In genomic region chr5:66143473-66144073, GRCh38 we compare ENCODE assay signal across 8 cellular contexts. TPM values are rescaled to one million over a fixed set of nuclear protein-coding genes. Genes with fewer than 3 reads are reported as not detected.
A peak's percentile ranks its signal among the peaks of the same experiment; 100 is the strongest.
DNase-seq lines count a peak whose midpoint lies in the region; ATAC-seq and TF ChIP-seq lines count a peak whose summit lies in the region.

No MANE protein-coding gene starts in this region.

- H3K9me2 ChIP-seq in SU-DHL-6 (replicated peaks; ENCODE audit: insufficient read depth, low read length), result no peaks in the 10 kb centered on the region

- peaks cover 41% of the 10 kb centered on the region for H3K79me2 ChIP-seq in SU-DHL-6 (ENCODE audit: insufficient read depth, low read length)

- H2AFZ ChIP-seq in SU-DHL-6 (ENCODE audit: low read depth, low read length, severe bottlenecking), result peak overlapping the region; percentile 98

- peak overlapping the region; percentile 96 for H3K4me3 Mint-ChIP-seq in progenitor cell of endocrine pancreas (ENCODE audit: low read depth)

- peak overlapping the region; percentile 100 for H3K27ac Mint-ChIP-seq in progenitor cell of endocrine pancreas

- H3K27me3 Mint-ChIP-seq in progenitor cell of endocrine pancreas, result peaks cover 3% of the 10 kb centered on the region

- H3K36me3 ChIP-seq in SU-DHL-6 (ENCODE audit: low read length), result no peaks in the 10 kb centered on the region

- peaks cover 7% of the 10 kb centered on the region; the same call in 1 of the 2 replicates for H4K20me1 ChIP-seq in SU-DHL-6 (ENCODE audit: low read depth, low read length)

- TF ChIP-seq CTCF in SU-DHL-6 (IDR thresholded peaks at IDR 0.05; ENCODE audit: insufficient read depth, low read length, poor library complexity, severe bottlenecking) (no peak), foreskin fibroblast (IDR thresholded peaks at IDR 0.05; ENCODE audit: low read depth, low read length) (no peak), progenitor cell of endocrine pancreas (IDR thresholded peaks at IDR 0.05; ENCODE audit: unreplicated experiment) (no peak)

- H3K9ac ChIP-seq in SU-DHL-6 (ENCODE audit: low read length), result peak overlapping the region; percentile 89

- H3K27ac ChIP-seq in SU-DHL-6 (ENCODE audit: low read depth, low read length), result peak overlapping the region; percentile 81

- no peaks in the 10 kb centered on the region for H3K9me3 Mint-ChIP-seq in progenitor cell of endocrine pancreas (ENCODE audit: low read depth)

- H3K36me3 Mint-ChIP-seq in progenitor cell of endocrine pancreas (ENCODE audit: insufficient read depth), result no peaks in the 10 kb centered on the region

- peak; percentile 32 for ATAC-seq in HG02938 (IDR thresholded peaks at IDR 0.05; ENCODE audit: unreplicated experiment)

- no peaks in the 10 kb centered on the region for H3K9me3 ChIP-seq in SU-DHL-6 (ENCODE audit: insufficient read depth, low read length)

- peaks cover 24% of the 10 kb centered on the region for H3K4me1 Mint-ChIP-seq in progenitor cell of endocrine pancreas (ENCODE audit: low read depth)

- H3K4me3 ChIP-seq in SU-DHL-6 (ENCODE audit: insufficient read depth, low read length, poor library complexity, severe bottlenecking) (peak overlapping the region; percentile 68), foreskin fibroblast (ENCODE audit: low read depth in 1 of 2, low read length in 2 of 2) (peak overlapping the region; percentile 94 to 97)

- DNase-seq in NCI-H2107 treated with DMSO at 0.1 percent for 48 hours (lab: John Stamatoyannopoulos, UW; ENCODE audit: unreplicated experiment) (peak; percentile 30), NCI-H2107 (lab: John Stamatoyannopoulos, UW) (no peak), foreskin fibroblast (no peak), progenitor cell of endocrine pancreas (ENCODE audit: low spot score, unreplicated experiment) (no peak), hippocampal formation (lab: John Stamatoyannopoulos, UW) (no peak), occipital lobe (lab: John Stamatoyannopoulos, UW) (no peak)

- H3K4me2 ChIP-seq in SU-DHL-6 (ENCODE audit: low read depth, low read length, poor library complexity, severe bottlenecking), result peak overlapping the region; percentile 99

- no peaks in the 10 kb centered on the region for H3K27me3 ChIP-seq in SU-DHL-6 (ENCODE audit: low read length)

- H3F3A ChIP-seq in SU-DHL-6 (ENCODE audit: insufficient read depth), result peaks cover 4% of the 10 kb centered on the region; the same call in 1 of the 2 replicates

RNA-seq across cellular contexts. Expression of gene SREK1, which starts 0.5 kb away (rescaled TPM):
- total RNA-seq in progenitor cell of endocrine pancreas (122 and 123 TPM in 2 replicates), occipital lobe (173 TPM)
